Comparison of ENCODE assay signal across 2 cellular contexts in genomic region chr1:154327466-154328317, GRCh38.
TF ChIP-seq lines count a peak whose summit lies in the region.

No MANE protein-coding gene starts in this region.

TF ChIP-seq in SK-N-SH, 30 proteins besides CTCF, POLR2A, EP300 and RAD21 (continued from another document):
- TF ChIP-seq REST (IDR thresholded peaks at IDR 0.05; ENCODE audit: low read depth, low read length) (no peak), SIN3A (IDR thresholded peaks at IDR 0.05; ENCODE audit: borderline replicate concordance, low read depth, low read length) (no peak), USF1 (IDR thresholded peaks at IDR 0.05; ENCODE audit: borderline replicate concordance, low read depth) (no peak), RFX5 (IDR thresholded peaks at IDR 0.05; ENCODE audit: low read length) (no peak), MXI1 (IDR thresholded peaks at IDR 0.05; ENCODE audit: low read depth, low read length) (no peak), CHD2 (IDR thresholded peaks at IDR 0.05; ENCODE audit: low read length, partially characterized antibody) (no peak), NRF1 (IDR thresholded peaks at IDR 0.05; ENCODE audit: low read depth, low read length) (no peak)

TF ChIP-seq in SK-N-SH treated with all-trans-retinoic acid at 6 μM for 48 hours, 23 proteins besides CTCF, POLR2A, EP300 and RAD21 (continued from another document):
- no peak for TF ChIP-seq TSHZ2 (CRISPR knock-in tag; IDR thresholded peaks at IDR 0.05)
- no peak for TF ChIP-seq ZFP30 (CRISPR knock-in tag; IDR thresholded peaks at IDR 0.05)
- TF ChIP-seq OSR1 (CRISPR knock-in tag; IDR thresholded peaks at IDR 0.05) = no peak
- TF ChIP-seq PATZ1 (CRISPR knock-in tag; IDR thresholded peaks at IDR 0.05; ENCODE audit: borderline replicate concordance) = no peak
- no peak for TF ChIP-seq ZFP3 (CRISPR knock-in tag; IDR thresholded peaks at IDR 0.05)
